Comparison of ENCODE assay signal across 25 cellular contexts in genomic region chr18:13649397-13650252, GRCh38.
"Had no signal": no experiment of that assay in that cellular context is flagged by ENCODE, and none has a peak within 500 bp of the region (broad histone marks: within the 10 kb centered on the region; RNA-seq: fewer than 3 reads in every experiment).

No MANE protein-coding gene starts in this region.

- H3K27ac ChIP-seq: cardiac muscle cell, left ventricle myocardium inferior, pancreas, tibial nerve had no signal

- ATAC-seq: activated T-cell treated with anti-CD3 and anti-CD28 coated beads, Interleukin-2, amount 50 U/mL, for 72 hours; naive thymus-derived CD8-positive, alpha-beta T cell; pancreas; right cardiac atrium had no signal

- H3K9me3 Mint-ChIP-seq: activated B cell treated with CpG ODN at 0.5 μM for 24 hours; activated naive CD4-positive, alpha-beta T cell treated with anti-CD3 and anti-CD28 coated beads for 36 hours; activated naive CD8-positive, alpha-beta T cell treated with anti-CD3 and anti-CD28 coated beads, Interleukin-2, amount 10 ng/mL, durations not matched to agents 7 days and 5 days; activated T-cell treated with anti-CD3 and anti-CD28 coated beads, Interleukin-2, amount 50 U/mL, for 72 hours; mesothelial cell of epicardium; naive thymus-derived CD8-positive, alpha-beta T cell; stimulated activated naive CD8-positive, alpha-beta T cell treated with anti-CD3 and anti-CD28 coated beads, Interleukin-15, Interleukin-2, amounts not matched to agents 100 ng/mL and 50 ng/mL, for 24 hours had no signal

- H3K27me3 Mint-ChIP-seq: activated B cell treated with CpG ODN at 0.5 μM for 24 hours; stimulated activated naive CD8-positive, alpha-beta T cell treated with anti-CD3 and anti-CD28 coated beads, Interleukin-15, Interleukin-2, amounts not matched to agents 100 ng/mL and 50 ng/mL, for 24 hours had no signal

- H3K4me1 Mint-ChIP-seq: activated B cell treated with CpG ODN at 0.5 μM for 24 hours, immature natural killer cell had no signal

- H3K27ac Mint-ChIP-seq: activated B cell treated with CpG ODN at 0.5 μM for 24 hours; activated naive CD4-positive, alpha-beta T cell treated with anti-CD3 and anti-CD28 coated beads for 36 hours; activated naive CD8-positive, alpha-beta T cell treated with anti-CD3 and anti-CD28 coated beads, Interleukin-2, amount 10 ng/mL, durations not matched to agents 7 days and 5 days; activated T-cell treated with anti-CD3 and anti-CD28 coated beads, Interleukin-2, amount 50 U/mL, for 72 hours; immature natural killer cell; mesothelial cell of epicardium; stimulated activated naive CD8-positive, alpha-beta T cell treated with anti-CD3 and anti-CD28 coated beads, Interleukin-15, Interleukin-2, amounts not matched to agents 100 ng/mL and 50 ng/mL, for 24 hours had no signal

- DNase-seq: activated B cell treated with CpG ODN at 0.5 μM for 24 hours; activated CD4-positive, alpha-beta T cell treated with anti-CD3 and anti-CD28 coated beads for 4 hours; activated CD4-positive, alpha-beta T cell treated with anti-CD3 and anti-CD28 coated beads, Interleukin-2, amount 50 U/mL, for 48 hours; activated effector memory CD4-positive, alpha-beta T cell treated with Interleukin-2 at 50 U/mL for 16 hours; activated naive CD4-positive, alpha-beta T cell treated with anti-CD3 and anti-CD28 coated beads for 36 hours; activated naive CD8-positive, alpha-beta T cell treated with anti-CD3 and anti-CD28 coated beads, Interleukin-2, amount 10 ng/mL, durations not matched to agents 7 days and 5 days; activated T-cell treated with anti-CD3 and anti-CD28 coated beads, Interleukin-2, amount 50 U/mL, for 72 hours; amniotic stem cell; cortex of kidney; erythroblast; foreskin fibroblast; immature natural killer cell; left ventricle myocardium inferior; mammary epithelial cell; naive thymus-derived CD8-positive, alpha-beta T cell; pancreas; stimulated activated CD4-positive, alpha-beta T cell treated with anti-CD3 and anti-CD28 coated beads, Interleukin-12 subunit alpha, Interleukin-12 subunit beta, amount 100 ng/mL, for 4 hours; stimulated activated CD4-positive, alpha-beta T cell treated with anti-CD3 and anti-CD28 coated beads, Interleukin-4, amount 100 ng/mL, for 4 hours; T-helper 1 cell; T-helper 9 cell had no signal

- H3K4me3 ChIP-seq: cardiac muscle cell, left ventricle myocardium inferior, pancreas, tibial nerve had no signal

- H3K4me1 ChIP-seq: pancreas, tibial nerve had no signal

- H3K36me3 Mint-ChIP-seq: mesothelial cell of epicardium had no signal

- H3K4me3 Mint-ChIP-seq: activated B cell treated with CpG ODN at 0.5 μM for 24 hours; activated naive CD4-positive, alpha-beta T cell treated with anti-CD3 and anti-CD28 coated beads for 36 hours; activated naive CD8-positive, alpha-beta T cell treated with anti-CD3 and anti-CD28 coated beads, Interleukin-2, amount 10 ng/mL, durations not matched to agents 7 days and 5 days; activated T-cell treated with anti-CD3 and anti-CD28 coated beads, Interleukin-2, amount 50 U/mL, for 72 hours; immature natural killer cell; mesothelial cell of epicardium; stimulated activated naive CD8-positive, alpha-beta T cell treated with anti-CD3 and anti-CD28 coated beads, Interleukin-15, Interleukin-2, amounts not matched to agents 100 ng/mL and 50 ng/mL, for 24 hours had no signal

- H3K36me3 ChIP-seq: cardiac muscle cell, pancreas had no signal

- H3K27me3 ChIP-seq: cardiac muscle cell, pancreas, tibial nerve had no signal

- H3K9me3 ChIP-seq: left ventricle myocardium inferior, pancreas, tibial nerve had no signal
